1 cellular context compared by ENCODE assay signal in the genomic region with DNA sequence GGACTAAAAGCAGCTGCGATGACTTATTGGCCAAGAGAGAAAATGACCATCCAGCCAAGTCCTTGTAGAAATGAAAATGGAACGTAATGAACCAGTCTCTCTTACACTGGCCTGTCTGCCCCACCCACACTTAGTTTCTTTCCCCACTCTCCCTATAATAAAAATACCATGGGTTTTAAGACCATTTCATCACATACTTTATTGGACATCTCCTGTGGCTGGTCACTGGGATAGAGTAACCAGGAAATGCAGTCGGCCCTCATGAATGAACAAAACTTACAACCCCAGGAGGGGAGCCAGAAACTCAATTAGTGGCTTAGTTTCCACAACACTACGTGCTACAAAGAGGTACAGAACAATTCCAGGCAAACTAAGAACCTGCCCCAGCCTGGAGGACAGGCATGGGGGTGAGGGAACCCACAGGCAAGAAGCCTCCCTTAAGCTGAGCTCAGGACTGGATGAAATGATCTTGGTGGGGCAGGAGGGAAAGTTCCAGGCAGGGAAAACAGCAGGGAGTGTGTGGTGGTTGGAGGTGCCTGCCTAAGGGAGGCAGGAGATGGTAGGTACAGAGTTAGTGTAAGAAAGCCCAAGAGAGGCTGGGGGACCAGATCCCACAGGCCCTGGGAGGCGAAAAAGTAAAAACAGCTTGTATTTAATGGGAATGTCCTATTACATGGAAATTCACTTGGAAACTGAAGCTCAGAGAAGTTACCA.
TF ChIP-seq lines count a peak whose summit lies in the region.

No MANE protein-coding gene starts in this region.

TF ChIP-seq in HEK293, 187 proteins besides CTCF, POLR2A, EP300 and RAD21 (continued from another document):
- TF ChIP-seq, protein P1, sequence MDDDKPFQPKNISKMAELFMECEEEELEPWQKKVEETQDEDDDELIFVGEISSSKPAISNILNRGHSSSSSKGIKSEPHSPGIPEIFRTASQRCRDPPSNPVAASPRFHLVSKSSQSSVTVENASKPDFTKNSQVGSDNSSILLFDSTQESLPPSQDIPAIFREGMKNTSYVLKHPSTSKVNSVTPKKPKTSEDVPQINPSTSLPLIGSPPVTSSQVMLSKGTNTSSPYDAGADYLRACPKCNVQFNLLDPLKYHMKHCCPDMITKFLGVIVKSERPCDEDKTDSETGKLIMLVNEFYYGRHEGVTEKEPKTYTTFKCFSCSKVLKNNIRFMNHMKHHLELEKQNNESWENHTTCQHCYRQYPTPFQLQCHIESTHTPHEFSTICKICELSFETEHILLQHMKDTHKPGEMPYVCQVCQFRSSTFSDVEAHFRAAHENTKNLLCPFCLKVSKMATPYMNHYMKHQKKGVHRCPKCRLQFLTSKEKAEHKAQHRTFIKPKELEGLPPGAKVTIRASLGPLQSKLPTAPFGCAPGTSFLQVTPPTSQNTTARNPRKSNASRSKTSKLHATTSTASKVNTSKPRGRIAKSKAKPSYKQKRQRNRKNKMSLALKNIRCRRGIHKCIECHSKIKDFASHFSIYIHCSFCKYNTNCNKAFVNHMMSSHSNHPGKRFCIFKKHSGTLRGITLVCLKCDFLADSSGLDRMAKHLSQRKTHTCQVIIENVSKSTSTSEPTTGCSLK (tag by site-specific recombination; IDR thresholded peaks at IDR 0.05), result no peak
- TF ChIP-seq, protein P2, sequence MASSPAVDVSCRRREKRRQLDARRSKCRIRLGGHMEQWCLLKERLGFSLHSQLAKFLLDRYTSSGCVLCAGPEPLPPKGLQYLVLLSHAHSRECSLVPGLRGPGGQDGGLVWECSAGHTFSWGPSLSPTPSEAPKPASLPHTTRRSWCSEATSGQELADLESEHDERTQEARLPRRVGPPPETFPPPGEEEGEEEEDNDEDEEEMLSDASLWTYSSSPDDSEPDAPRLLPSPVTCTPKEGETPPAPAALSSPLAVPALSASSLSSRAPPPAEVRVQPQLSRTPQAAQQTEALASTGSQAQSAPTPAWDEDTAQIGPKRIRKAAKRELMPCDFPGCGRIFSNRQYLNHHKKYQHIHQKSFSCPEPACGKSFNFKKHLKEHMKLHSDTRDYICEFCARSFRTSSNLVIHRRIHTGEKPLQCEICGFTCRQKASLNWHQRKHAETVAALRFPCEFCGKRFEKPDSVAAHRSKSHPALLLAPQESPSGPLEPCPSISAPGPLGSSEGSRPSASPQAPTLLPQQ (tag by site-specific recombination; IDR thresholded peaks at IDR 0.05), result no peak
- TF ChIP-seq GLIS1 (tag by site-specific recombination; IDR thresholded peaks at IDR 0.05) (peak; percentile 59), ZNF311 (tag by site-specific recombination; IDR thresholded peaks at IDR 0.05; ENCODE audit: borderline replicate concordance) (no peak), ZNF785 (tag by site-specific recombination; IDR thresholded peaks at IDR 0.05) (no peak), ZNF830 (tag by site-specific recombination; IDR thresholded peaks at IDR 0.05; ENCODE audit: low read depth) (no peak), ZNF776 (tag by site-specific recombination; IDR thresholded peaks at IDR 0.05; ENCODE audit: borderline replicate concordance) (no peak), ZNF324 (tag by site-specific recombination; IDR thresholded peaks at IDR 0.05) (no peak), KLF7 (tag by site-specific recombination; IDR thresholded peaks at IDR 0.05; ENCODE audit: borderline replicate concordance) (no peak), ZNF600 (tag by site-specific recombination; IDR thresholded peaks at IDR 0.05) (0 out of 2 replicates have a peak, but pooled peaks have one; percentile 16), PRDM1 (tag by site-specific recombination; IDR thresholded peaks at IDR 0.05) (peak; percentile 69)
- TF ChIP-seq, protein P3, sequence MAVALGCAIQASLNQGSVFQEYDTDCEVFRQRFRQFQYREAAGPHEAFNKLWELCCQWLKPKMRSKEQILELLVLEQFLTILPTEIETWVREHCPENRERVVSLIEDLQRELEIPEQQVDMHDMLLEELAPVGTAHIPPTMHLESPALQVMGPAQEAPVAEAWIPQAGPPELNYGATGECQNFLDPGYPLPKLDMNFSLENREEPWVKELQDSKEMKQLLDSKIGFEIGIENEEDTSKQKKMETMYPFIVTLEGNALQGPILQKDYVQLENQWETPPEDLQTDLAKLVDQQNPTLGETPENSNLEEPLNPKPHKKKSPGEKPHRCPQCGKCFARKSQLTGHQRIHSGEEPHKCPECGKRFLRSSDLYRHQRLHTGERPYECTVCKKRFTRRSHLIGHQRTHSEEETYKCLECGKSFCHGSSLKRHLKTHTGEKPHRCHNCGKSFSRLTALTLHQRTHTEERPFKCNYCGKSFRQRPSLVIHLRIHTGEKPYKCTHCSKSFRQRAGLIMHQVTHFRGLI (tag by site-specific recombination; IDR thresholded peaks at IDR 0.05), result no peak
- TF ChIP-seq, protein P4, sequence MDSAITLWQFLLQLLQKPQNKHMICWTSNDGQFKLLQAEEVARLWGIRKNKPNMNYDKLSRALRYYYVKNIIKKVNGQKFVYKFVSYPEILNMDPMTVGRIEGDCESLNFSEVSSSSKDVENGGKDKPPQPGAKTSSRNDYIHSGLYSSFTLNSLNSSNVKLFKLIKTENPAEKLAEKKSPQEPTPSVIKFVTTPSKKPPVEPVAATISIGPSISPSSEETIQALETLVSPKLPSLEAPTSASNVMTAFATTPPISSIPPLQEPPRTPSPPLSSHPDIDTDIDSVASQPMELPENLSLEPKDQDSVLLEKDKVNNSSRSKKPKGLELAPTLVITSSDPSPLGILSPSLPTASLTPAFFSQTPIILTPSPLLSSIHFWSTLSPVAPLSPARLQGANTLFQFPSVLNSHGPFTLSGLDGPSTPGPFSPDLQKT (IDR thresholded peaks at IDR 0.05; ENCODE audit: borderline replicate concordance, low read depth, low read length), result no peak
- TF ChIP-seq, protein P5, sequence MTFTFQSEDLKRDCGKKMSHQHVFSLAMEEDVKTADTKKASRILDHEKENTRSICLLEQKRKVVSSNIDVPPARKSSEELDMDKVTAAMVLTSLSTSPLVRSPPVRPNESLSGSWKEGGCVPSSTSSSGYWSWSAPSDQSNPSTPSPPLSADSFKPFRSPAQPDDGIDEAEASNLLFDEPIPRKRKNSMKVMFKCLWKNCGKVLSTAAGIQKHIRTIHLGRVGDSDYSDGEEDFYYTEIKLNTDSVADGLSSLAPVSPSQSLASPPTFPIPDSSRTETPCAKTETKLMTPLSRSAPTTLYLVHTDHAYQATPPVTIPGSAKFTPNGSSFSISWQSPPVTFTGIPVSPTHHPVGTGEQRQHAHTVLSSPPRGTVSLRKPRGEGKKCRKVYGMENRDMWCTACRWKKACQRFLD (tag by site-specific recombination; IDR thresholded peaks at IDR 0.05), result no peak
- TF ChIP-seq, protein P6, sequence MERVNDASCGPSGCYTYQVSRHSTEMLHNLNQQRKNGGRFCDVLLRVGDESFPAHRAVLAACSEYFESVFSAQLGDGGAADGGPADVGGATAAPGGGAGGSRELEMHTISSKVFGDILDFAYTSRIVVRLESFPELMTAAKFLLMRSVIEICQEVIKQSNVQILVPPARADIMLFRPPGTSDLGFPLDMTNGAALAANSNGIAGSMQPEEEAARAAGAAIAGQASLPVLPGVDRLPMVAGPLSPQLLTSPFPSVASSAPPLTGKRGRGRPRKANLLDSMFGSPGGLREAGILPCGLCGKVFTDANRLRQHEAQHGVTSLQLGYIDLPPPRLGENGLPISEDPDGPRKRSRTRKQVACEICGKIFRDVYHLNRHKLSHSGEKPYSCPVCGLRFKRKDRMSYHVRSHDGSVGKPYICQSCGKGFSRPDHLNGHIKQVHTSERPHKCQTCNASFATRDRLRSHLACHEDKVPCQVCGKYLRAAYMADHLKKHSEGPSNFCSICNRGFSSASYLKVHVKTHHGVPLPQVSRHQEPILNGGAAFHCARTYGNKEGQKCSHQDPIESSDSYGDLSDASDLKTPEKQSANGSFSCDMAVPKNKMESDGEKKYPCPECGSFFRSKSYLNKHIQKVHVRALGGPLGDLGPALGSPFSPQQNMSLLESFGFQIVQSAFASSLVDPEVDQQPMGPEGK (tag by site-specific recombination; IDR thresholded peaks at IDR 0.05), result no peak
